12 cellular contexts compared by ENCODE assay signal in genomic region chr17:40547785-40548478, GRCh38. TPM values are rescaled to one million over a fixed set of nuclear protein-coding genes. Genes with fewer than 3 reads are reported as not detected.
DNase-seq lines count a peak whose midpoint lies in the region; ATAC-seq, FAIRE-seq and TF ChIP-seq lines count a peak whose summit lies in the region.
"Had no signal": no experiment of that assay in that cellular context is flagged by ENCODE, and none has a peak within 500 bp of the region (broad histone marks: within the 10 kb centered on the region; RNA-seq: fewer than 3 reads in every experiment).

No MANE protein-coding gene starts in this region.

- H3K9me3 Mint-ChIP-seq in MCF 10A (ENCODE audit: unreplicated experiment) (no peaks in the 10 kb centered on the region), naive B cell (no peaks in the 10 kb centered on the region)

- no peak for ATAC-seq in left cardiac atrium
- no peak for ATAC-seq in naive B cell (ENCODE audit: low read depth in 2 of 2)
- no peak for ATAC-seq in sciatic nerve
- ATAC-seq: HCT116 had no signal

- H3K9me3 ChIP-seq in right atrium auricular region, result no peaks in the 10 kb centered on the region
- H3K9me3 ChIP-seq in uterus, result no peaks in the 10 kb centered on the region

- TSS peak; percentile 65 for BruUV-seq in MCF 10A (replicated peaks; lab: Mats Ljungman, UMichigan)

- POLR2A ChIA-PET in MCF 10A (lab: Yijun Ruan, JAX), result interaction anchor here (0.6 to 5.4 kb wide), 28 partner anchors 9 to 974 kb away, joined by 3 to 49 read pairs (median 4); partner anchors contain the start of genes SMARCE1 and TNS4

- H3K27ac Mint-ChIP-seq in MCF 10A (ENCODE audit: low read depth, unreplicated experiment) (peak overlapping the region; percentile 86), naive B cell (peak overlapping the region; percentile 63 to 98 (median 91))

- no peak for FAIRE-seq in GM12891 (lab: Jason Lieb, UNC)

- TF ChIP-seq POLR2A in uterus (IDR thresholded peaks at IDR 0.05) (no peak), GM12891 (IDR thresholded peaks at IDR 0.05; ENCODE audit: low read depth, low read length) (no peak)

- H3K4me1 ChIP-seq in right atrium auricular region (peaks cover 0 to 70% of the 10 kb centered on the region in 2 donors), uterus (peaks cover 20 to 29% of the 10 kb centered on the region in 2 donors)

- H3K36me3 Mint-ChIP-seq in MCF 10A (ENCODE audit: insufficient read depth, unreplicated experiment), result no peaks in the 10 kb centered on the region
- no peaks in the 10 kb centered on the region for H3K36me3 Mint-ChIP-seq in naive B cell

- H3K27me3 Mint-ChIP-seq in MCF 10A (ENCODE audit: insufficient read depth, unreplicated experiment) (no peaks in the 10 kb centered on the region), naive B cell (no peaks in the 10 kb centered on the region)

- H3K4me3 ChIP-seq in right atrium auricular region, result no peak overlapping the region
- H3K4me3 ChIP-seq in uterus, result no peak overlapping the region

- peak; percentile 47 for DNase-seq in right atrium auricular region (ENCODE audit: low spot score)
- no peak for DNase-seq in left cardiac atrium
- no peak for DNase-seq in MCF 10A (ENCODE audit: unreplicated experiment)
- DNase-seq in naive B cell, result no peak
- DNase-seq in uterus, result no peak
- no peak for DNase-seq in kidney glomerular epithelial cell (lab: John Stamatoyannopoulos, UW)
- DNase-seq in sciatic nerve (ENCODE audit: low spot score), result no peak
- DNase-seq in GM12891 (ENCODE audit: insufficient read length, low spot score), result no peak
- DNase-seq: amygdala, SW 1271 had no signal

- H3K4me3 Mint-ChIP-seq in MCF 10A (ENCODE audit: unreplicated experiment) (no peak overlapping the region), naive B cell (peak overlapping the region; percentile 7 to 84 (median 68))

- intact Hi-C loops in left cardiac atrium (cut with DNase I) (no loop called here), MCF 10A (cut with micrococcal nuclease) (no loop called here), uterus (cut with DNase I; ENCODE audit: low total_unique reads) (no loop called here), sciatic nerve (cut with DNase I) (no loop called here)

- H3K27me3 ChIP-seq in right atrium auricular region (no peaks in the 10 kb centered on the region), uterus (no peaks in the 10 kb centered on the region)

- CTCF ChIA-PET in MCF 10A (lab: Yijun Ruan, JAX), result interaction anchor here (0.6 to 3.3 kb wide), 8 partner anchors 11 to 538 kb away, joined by 3 to 39 read pairs (median 6); no protein-coding TSS in a partner anchor

- peak overlapping the region; percentile 83 to 87 for H3K27ac ChIP-seq in right atrium auricular region
- H3K27ac ChIP-seq in uterus, result peak overlapping the region; percentile 85 to 87

- H3K36me3 ChIP-seq in right atrium auricular region, result no peaks in the 10 kb centered on the region
- no peaks in the 10 kb centered on the region for H3K36me3 ChIP-seq in uterus

- peaks cover 36% of the 10 kb centered on the region for H3K4me1 Mint-ChIP-seq in MCF 10A (ENCODE audit: insufficient read depth, unreplicated experiment)
- H3K4me1 Mint-ChIP-seq in naive B cell, result peaks cover 61 to 86% (median 75%) of the 10 kb centered on the region in 3 donors

- TF ChIP-seq CTCF in right atrium auricular region (IDR thresholded peaks at IDR 0.05) (no peak), MCF 10A (IDR thresholded peaks at IDR 0.05; ENCODE audit: unreplicated experiment) (no peak), uterus (IDR thresholded peaks at IDR 0.05) (no peak)

TF ChIP-seq in GM12891, 5 proteins besides CTCF, POLR2A, EP300 and RAD21:
- TF ChIP-seq TAF1 (IDR thresholded peaks at IDR 0.05; ENCODE audit: low read depth, low read length) (no peak), POLR2AphosphoS5 (IDR thresholded peaks at IDR 0.05; ENCODE audit: low read depth, low read length) (no peak), POU2F2 (IDR thresholded peaks at IDR 0.05; ENCODE audit: low read depth, low read length) (no peak), PAX5 (IDR thresholded peaks at IDR 0.05; ENCODE audit: insufficient read depth, low read length, severe bottlenecking) (no peak), SPI1 (IDR thresholded peaks at IDR 0.05; ENCODE audit: low read depth, low read length) (no peak)

RNA-seq across cellular contexts. Expression of gene CCR7, which starts 17.3 kb away (rescaled TPM):
- total RNA-seq in right atrium auricular region (under 1 TPM in 1 of 2 donors, not detected in 1; 0.28 TPM), left cardiac atrium (under 1 TPM; 0.29 to 0.53 TPM), MCF 10A (2022) (not detected in 2 replicates), uterus (under 1 TPM in 1 of 4 donors, not detected in 3; 0.14 TPM), sciatic nerve (1.4 TPM)
- 100 to 1,000 TPM; 442 to 802 (median 622) TPM for polyA plus RNA-seq in naive B cell (ENCODE audit: low read depth in 6 of 6)
- polyA plus RNA-seq in GM12891 (2012; ENCODE audit: low read depth, missing spikeins), result 156 TPM
- total RNA-seq: fibroblast of villous mesenchyme had no signal

RNA-seq across cellular contexts. Expression of gene TNS4, which starts 46.5 kb away (rescaled TPM):
- total RNA-seq in right atrium auricular region (not detected), left cardiac atrium (not detected), MCF 10A (2022) (387 and 522 TPM in 2 replicates), uterus (1 to 10 TPM in 1 of 4 donors, under 1 TPM in 2, not detected in 1; 0.09 to 2.6 (median 0.28) TPM), sciatic nerve (0.36 TPM)
- not detected for polyA plus RNA-seq in naive B cell (ENCODE audit: low read depth in 6 of 6)
- polyA plus RNA-seq in GM12891 (2012; ENCODE audit: low read depth, missing spikeins), result 0.22 TPM
- total RNA-seq: fibroblast of villous mesenchyme had no signal

Comparison
In these comparisons a context has a peak if more than half of its experiments do, and no peak if none do; other contexts are left out.
1. RNA of gene TNS4, which starts 46.5 kb away (total RNA-seq): 387 to 522 TPM in MCF 10A; 0.36 TPM in sciatic nerve (single experiment), 0.09 to 2.6 TPM in uterus, not detected in left cardiac atrium and not detected in right atrium auricular region; every median in the first group is over 100 times any median in the second.